ENCODE assay signal across 8 cellular contexts in the genomic region with DNA sequence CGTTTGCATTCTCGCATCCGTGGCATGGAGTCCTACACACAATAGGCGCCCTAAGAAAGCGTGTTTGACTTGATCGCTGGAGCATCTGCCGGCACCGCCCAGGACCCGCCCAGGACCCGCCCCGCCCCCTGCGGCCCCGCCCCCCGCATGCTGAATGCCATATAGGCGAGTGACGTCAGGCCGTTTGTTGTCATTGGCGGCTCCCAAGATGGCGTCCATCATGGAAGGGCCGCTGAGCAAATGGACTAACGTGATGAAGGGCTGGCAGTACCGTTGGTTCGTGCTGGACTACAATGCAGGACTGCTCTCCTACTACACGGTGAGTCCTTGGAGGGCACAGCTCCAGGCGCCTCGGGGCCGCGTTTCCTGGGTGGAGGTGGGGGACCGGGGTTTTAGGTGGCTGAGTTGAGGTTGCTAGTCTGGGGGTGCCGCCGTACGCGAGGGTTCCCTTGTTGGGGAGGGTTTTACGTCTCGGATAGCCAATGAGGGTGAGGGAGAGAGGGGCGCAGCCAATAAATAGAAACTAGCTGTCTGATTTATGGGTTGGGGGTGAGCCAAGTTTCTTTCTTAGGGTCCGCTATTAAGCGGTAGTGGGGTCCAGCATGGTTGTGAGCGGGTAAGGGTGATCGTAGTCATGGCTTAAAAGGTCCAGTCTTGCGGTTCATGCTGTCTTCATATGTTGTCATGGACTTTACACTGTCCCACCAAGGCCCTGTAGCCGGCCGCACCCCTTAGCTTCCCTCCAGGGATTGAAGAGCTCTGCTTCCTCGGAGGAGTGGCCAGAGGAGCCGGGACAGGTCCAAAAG. TPM values are rescaled to one million over a fixed set of nuclear protein-coding genes. Genes with fewer than 3 reads are reported as not detected.
DNase-seq lines count a peak whose midpoint lies in the region; ATAC-seq and TF ChIP-seq lines count a peak whose summit lies in the region.

A gene with protein sequence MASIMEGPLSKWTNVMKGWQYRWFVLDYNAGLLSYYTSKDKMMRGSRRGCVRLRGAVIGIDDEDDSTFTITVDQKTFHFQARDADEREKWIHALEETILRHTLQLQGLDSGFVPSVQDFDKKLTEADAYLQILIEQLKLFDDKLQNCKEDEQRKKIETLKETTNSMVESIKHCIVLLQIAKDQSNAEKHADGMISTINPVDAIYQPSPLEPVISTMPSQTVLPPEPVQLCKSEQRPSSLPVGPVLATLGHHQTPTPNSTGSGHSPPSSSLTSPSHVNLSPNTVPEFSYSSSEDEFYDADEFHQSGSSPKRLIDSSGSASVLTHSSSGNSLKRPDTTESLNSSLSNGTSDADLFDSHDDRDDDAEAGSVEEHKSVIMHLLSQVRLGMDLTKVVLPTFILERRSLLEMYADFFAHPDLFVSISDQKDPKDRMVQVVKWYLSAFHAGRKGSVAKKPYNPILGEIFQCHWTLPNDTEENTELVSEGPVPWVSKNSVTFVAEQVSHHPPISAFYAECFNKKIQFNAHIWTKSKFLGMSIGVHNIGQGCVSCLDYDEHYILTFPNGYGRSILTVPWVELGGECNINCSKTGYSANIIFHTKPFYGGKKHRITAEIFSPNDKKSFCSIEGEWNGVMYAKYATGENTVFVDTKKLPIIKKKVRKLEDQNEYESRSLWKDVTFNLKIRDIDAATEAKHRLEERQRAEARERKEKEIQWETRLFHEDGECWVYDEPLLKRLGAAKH (plus strand): TSS at position 190 of the 806 bp plus-strand sequence. CDS start 19 bp downstream, at position 209.

- no peaks in the 10 kb centered on the region for H4K20me1 ChIP-seq in OCI-LY1 (ENCODE audit: insufficient read depth, low read length)

- H3F3A ChIP-seq in OCI-LY1 (ENCODE audit: insufficient read depth, low read length), result no peaks in the 10 kb centered on the region

- H3K27me3 ChIP-seq in OCI-LY1 (ENCODE audit: insufficient read depth, low read length), result no peaks in the 10 kb centered on the region

- H3K27me3 Mint-ChIP-seq in endothelial cell (ENCODE audit: unreplicated experiment), result peaks cover 1% of the 10 kb centered on the region

- H3K9me3 Mint-ChIP-seq in endothelial cell (ENCODE audit: unreplicated experiment), result no peaks in the 10 kb centered on the region

- in situ Hi-C loops in Caki2 (cut with HindIII; ENCODE audit: low pct_unique_long_range_greater_than_20kb, low sequenced_read_pairs), result no loop called here

- no peaks in the 10 kb centered on the region for H3K9me3 ChIP-seq in OCI-LY1 (ENCODE audit: low read length)

- peak within 1 kb of the TSS; percentile 96 for H3K27ac Mint-ChIP-seq in endothelial cell (ENCODE audit: unreplicated experiment)

- peak within 1 kb of the TSS; percentile 88 for H3K4me3 ChIP-seq in OCI-LY1 (ENCODE audit: low read depth, low read length, poor library complexity, severe bottlenecking)

- no peaks in the 10 kb centered on the region for H3K36me3 Mint-ChIP-seq in endothelial cell (ENCODE audit: low read depth, unreplicated experiment)

- H3K4me3 Mint-ChIP-seq in endothelial cell (ENCODE audit: unreplicated experiment), result peak within 1 kb of the TSS; percentile 99

- H3K4me2 ChIP-seq in OCI-LY1 (ENCODE audit: low read length), result peak within 1 kb of the TSS; percentile 91

- peak within 1 kb of the TSS; percentile 71 for H3K9ac ChIP-seq in OCI-LY1 (ENCODE audit: low read length)

- no peaks in the 10 kb centered on the region for H3K79me2 ChIP-seq in OCI-LY1 (ENCODE audit: insufficient read depth, low read length)

- H2AFZ ChIP-seq in OCI-LY1 (ENCODE audit: low read length), result peak within 1 kb of the TSS; percentile 88; the same call in 1 of the 2 replicates

- DNase-seq in Caki2 (ENCODE audit: low read depth) (peak; percentile 78), HuH-7 (ENCODE audit: low spot score) (peak; percentile 68), endothelial cell (ENCODE audit: low spot score) (peak; percentile 87), middle frontal gyrus (ENCODE audit: extremely low spot score, low spot score) (peak; percentile 84)
- DNase-seq in activated CD8-positive, alpha-beta memory T cell treated with anti-CD3 and anti-CD28 coated beads, Interleukin-2, amount 50 U/mL, for 4 hours, result peak; percentile 83
- DNase-seq in stimulated activated CD8-positive, alpha-beta memory T cell treated with anti-CD3 and anti-CD28 coated beads, Interleukin-2, amount 100 ng/mL, for 1 hour (ENCODE audit: low read depth in 2 of 2), result peak; percentile 72 to 79

- ATAC-seq in GM21447 (IDR thresholded peaks at IDR 0.05; ENCODE audit: unreplicated experiment), result peak; percentile 90

- H3K4me1 ChIP-seq in OCI-LY1 (ENCODE audit: insufficient read depth, low read length, severe bottlenecking), result peaks cover 22% of the 10 kb centered on the region

- H3K4me1 Mint-ChIP-seq in endothelial cell (ENCODE audit: unreplicated experiment), result peaks cover 38% of the 10 kb centered on the region

- H3K27ac ChIP-seq in OCI-LY1 (ENCODE audit: low read depth, low read length, poor library complexity, severe bottlenecking), result no peak within 1 kb of the TSS

- H3K9me2 ChIP-seq in OCI-LY1 (ENCODE audit: low read depth, low read length), result no peaks in the 10 kb centered on the region

- no peaks in the 10 kb centered on the region for H3K36me3 ChIP-seq in OCI-LY1 (ENCODE audit: insufficient read depth, low read length)

- TF ChIP-seq CTCF in OCI-LY1 (IDR thresholded peaks at IDR 0.05; ENCODE audit: low read length) (no peak), endothelial cell (IDR thresholded peaks at IDR 0.05; ENCODE audit: unreplicated experiment) (no peak)

RNA-seq across cellular contexts. Expression of the gene that starts here (rescaled TPM):
- 75.0 and 76.5 TPM in 2 replicates for total RNA-seq in Caki2 (2014; rRNA removed; shearing (Covaris generic); ENCODE audit: low replicate concordance)
- total RNA-seq in endothelial cell (ENCODE audit: unreplicated experiment), result 91.2 TPM
